Comparison of ENCODE assay signal across 8 cellular contexts in the genomic region with DNA sequence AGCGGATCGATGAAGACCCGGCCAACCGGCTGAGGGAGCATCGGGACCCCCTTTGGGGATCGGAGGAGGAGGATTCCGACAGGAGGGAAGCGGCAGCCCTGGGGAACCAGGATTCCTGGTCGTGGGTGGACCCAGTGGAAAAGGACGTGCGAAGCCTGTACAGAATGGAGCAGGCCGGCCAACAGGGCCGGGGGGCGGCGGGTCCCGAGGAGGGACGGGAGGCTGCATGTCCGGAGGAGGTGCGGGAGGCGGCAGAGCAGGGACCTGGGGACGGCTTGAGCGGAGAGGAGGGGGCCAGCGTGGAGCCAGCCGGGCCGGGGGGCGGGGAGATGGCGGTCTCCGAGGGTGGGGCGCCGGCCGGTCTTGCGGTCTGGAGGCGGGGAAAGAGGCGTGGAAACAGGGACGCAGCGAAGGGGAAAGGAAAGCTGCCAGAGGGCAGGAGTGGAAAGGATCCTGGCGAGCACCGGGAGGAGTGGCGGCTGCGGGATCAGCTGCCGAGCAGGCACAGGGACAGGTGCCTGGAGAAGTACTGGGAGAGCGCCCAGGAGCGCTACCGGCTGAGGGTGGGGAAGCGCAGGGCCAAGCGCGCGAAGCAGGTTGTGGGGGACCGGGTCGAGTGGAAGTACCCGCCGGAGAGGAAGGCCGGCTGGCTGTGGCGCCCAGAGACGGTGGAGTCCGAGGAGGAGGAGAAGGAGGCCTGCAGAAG. TPM values are rescaled to one million over a fixed set of nuclear protein-coding genes. Genes with fewer than 3 reads are reported as not detected.
DNase-seq lines count a peak whose midpoint lies in the region; TF ChIP-seq lines count a peak whose summit lies in the region.

A gene with protein sequence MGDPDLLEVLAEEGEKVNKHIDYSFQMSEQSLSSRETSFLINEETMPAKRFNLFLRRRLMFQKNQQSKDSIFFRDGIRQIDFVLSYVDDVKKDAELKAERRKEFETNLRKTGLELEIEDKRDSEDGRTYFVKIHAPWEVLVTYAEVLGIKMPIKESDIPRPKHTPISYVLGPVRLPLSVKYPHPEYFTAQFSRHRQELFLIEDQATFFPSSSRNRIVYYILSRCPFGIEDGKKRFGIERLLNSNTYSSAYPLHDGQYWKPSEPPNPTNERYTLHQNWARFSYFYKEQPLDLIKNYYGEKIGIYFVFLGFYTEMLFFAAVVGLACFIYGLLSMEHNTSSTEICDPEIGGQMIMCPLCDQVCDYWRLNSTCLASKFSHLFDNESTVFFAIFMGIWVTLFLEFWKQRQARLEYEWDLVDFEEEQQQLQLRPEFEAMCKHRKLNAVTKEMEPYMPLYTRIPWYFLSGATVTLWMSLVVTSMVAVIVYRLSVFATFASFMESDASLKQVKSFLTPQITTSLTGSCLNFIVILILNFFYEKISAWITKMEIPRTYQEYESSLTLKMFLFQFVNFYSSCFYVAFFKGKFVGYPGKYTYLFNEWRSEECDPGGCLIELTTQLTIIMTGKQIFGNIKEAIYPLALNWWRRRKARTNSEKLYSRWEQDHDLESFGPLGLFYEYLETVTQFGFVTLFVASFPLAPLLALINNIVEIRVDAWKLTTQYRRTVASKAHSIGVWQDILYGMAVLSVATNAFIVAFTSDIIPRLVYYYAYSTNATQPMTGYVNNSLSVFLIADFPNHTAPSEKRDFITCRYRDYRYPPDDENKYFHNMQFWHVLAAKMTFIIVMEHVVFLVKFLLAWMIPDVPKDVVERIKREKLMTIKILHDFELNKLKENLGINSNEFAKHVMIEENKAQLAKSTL (plus strand): TSS at position 444 of the 706 bp plus-strand sequence. CDS start 408 bp downstream, outside the sequence.

- intact Hi-C loops in ascending aorta (cut with DNase I), result no loop called here

- no peaks in the 10 kb centered on the region for H3K9me3 Mint-ChIP-seq in progenitor cell of endocrine pancreas (ENCODE audit: low read depth)

- H3K27me3 ChIP-seq in H7 (ENCODE audit: control insufficient read depth, insufficient read depth, low read length) (no peaks in the 10 kb centered on the region), ascending aorta (no peaks in the 10 kb centered on the region)

- H3K36me3 Mint-ChIP-seq in progenitor cell of endocrine pancreas (ENCODE audit: insufficient read depth), result no peaks in the 10 kb centered on the region

- peak within 1 kb of the TSS; percentile 94 for H3K27ac Mint-ChIP-seq in progenitor cell of endocrine pancreas

- H3K4me1 Mint-ChIP-seq in progenitor cell of endocrine pancreas (ENCODE audit: low read depth), result peaks cover 8% of the 10 kb centered on the region

- H3K4me3 ChIP-seq in GM12865 (ENCODE audit: low read depth, low read length) (peak within 1 kb of the TSS; percentile 33), H7 (ENCODE audit: insufficient read depth, low read depth, low read length) (peak within 1 kb of the TSS; percentile 86), ascending aorta (peak within 1 kb of the TSS; percentile 65 to 66)

- H3K4me1 ChIP-seq in ascending aorta, result no peaks in the 10 kb centered on the region

- H3K27ac ChIP-seq in ascending aorta, result peak within 1 kb of the TSS in 1 of 2 donors; percentile 15

- no peaks in the 10 kb centered on the region for H3K36me3 ChIP-seq in H7 (replicated peaks; ENCODE audit: control insufficient read depth, insufficient read depth, low read length)
- H3K36me3 ChIP-seq in ascending aorta, result no peaks in the 10 kb centered on the region

- TF ChIP-seq CTCF in GM12865 (IDR thresholded peaks at IDR 0.05; ENCODE audit: insufficient read depth, low read depth, low read length, missing control alignments) (no peak), ascending aorta (IDR thresholded peaks at IDR 0.05) (no peak), progenitor cell of endocrine pancreas (IDR thresholded peaks at IDR 0.05; ENCODE audit: unreplicated experiment) (no peak)

- peak within 1 kb of the TSS; percentile 96 for H3K4me3 Mint-ChIP-seq in progenitor cell of endocrine pancreas (ENCODE audit: low read depth)

- DNase-seq in GM12865 (ENCODE audit: low read depth) (peak; percentile 29), H7 (peak; percentile 88), NCI-H2029 (lab: John Stamatoyannopoulos, UW) (peak; percentile 69), ascending aorta (ENCODE audit: low spot score in 2 of 2) (peak in 1 of 2 donors; percentile 72), hypothalamus (lab: John Stamatoyannopoulos, UW) (peak in 46 of 51 donors; percentile 7 to 77 (median 52)), progenitor cell of endocrine pancreas (ENCODE audit: low spot score, unreplicated experiment) (peak; percentile 57), middle frontal gyrus (ENCODE audit: extremely low spot score, low spot score) (no peak), AML-193 (lab: John Stamatoyannopoulos, UW) (no peak)

- peaks cover 5% of the 10 kb centered on the region for H3K27me3 Mint-ChIP-seq in progenitor cell of endocrine pancreas

- H3K9me3 ChIP-seq in ascending aorta, result no peaks in the 10 kb centered on the region

RNA-seq across cellular contexts. Expression of the gene that starts here (rescaled TPM):
- total RNA-seq in H7 (2014; rRNA removed; shearing (Covaris generic)), result 6.2 and 10.1 TPM in 2 replicates
- total RNA-seq in ascending aorta (not detected), progenitor cell of endocrine pancreas (6.2 and 6.5 TPM in 2 replicates)

Comparison
In these comparisons a context has a peak if more than half of its experiments do, and no peak if none do; other contexts are left out.
1. DNase-seq: peak in GM12865 (single experiment), H7 (single experiment), NCI-H2029 (single experiment), hypothalamus (46 of 51) and progenitor cell of endocrine pancreas (single experiment); none in middle frontal gyrus (single experiment) and AML-193 (0 of 2).
2. H3K4me3 ChIP-seq: peak in every context shown above with its lines; median percentile 86 in H7; 66 in ascending aorta; 33 in GM12865.